19 cellular contexts compared by ENCODE assay signal in genomic region chr18:56712761-56713160, GRCh38.
A peak's percentile ranks its signal among the peaks of the same experiment; 100 is the strongest.
DNase-seq lines count a peak whose midpoint lies in the region; ATAC-seq and TF ChIP-seq lines count a peak whose summit lies in the region.
"Had no signal": no experiment of that assay in that cellular context is flagged by ENCODE, and none has a peak within 500 bp of the region (broad histone marks: within the 10 kb centered on the region; RNA-seq: fewer than 3 reads in every experiment).

No MANE protein-coding gene starts in this region.

- H3K4me3 ChIP-seq in PC-3 (ENCODE audit: low read length) (no peak overlapping the region), thyroid gland (replicated peaks in 1 of 3) (no peak overlapping the region)
- H3K4me3 ChIP-seq: BLaER1, HAP-1 had no signal

- CTCF ChIA-PET in PC-3 (lab: Charles Lee): no interaction called here

- peak overlapping the region; percentile 24 for H3K27ac Mint-ChIP-seq in stimulated activated naive CD8-positive, alpha-beta T cell treated with anti-CD3 and anti-CD28 coated beads, Interleukin-15, Interleukin-2, amounts not matched to agents 100 ng/mL and 50 ng/mL, for 24 hours
- H3K27ac Mint-ChIP-seq in stimulated activated naive CD8-positive, alpha-beta T cell treated with anti-CD3 and anti-CD28 coated beads, Interleukin-15, amount 100 ng/mL, for 72 hours: no peak overlapping the region
- no peak overlapping the region for H3K27ac Mint-ChIP-seq in CD14-positive monocyte
- H3K27ac Mint-ChIP-seq: B cell; CD4-positive, alpha-beta T cell; CD8-positive, alpha-beta memory T cell; HFFc6 had no signal

- H3K27ac ChIP-seq in PC-3 (ENCODE audit: low read length) (no peak overlapping the region), thyroid gland (no peak overlapping the region)
- H3K27ac ChIP-seq: 22Rv1, BLaER1, C4-2B had no signal

- H3K9me2 ChIP-seq in PC-3 (replicated peaks; ENCODE audit: low read length): no peaks in the 10 kb centered on the region

- no peak overlapping the region for H2AFZ ChIP-seq in PC-3 (ENCODE audit: low read length)

- H3K9me3 Mint-ChIP-seq in stimulated activated naive CD8-positive, alpha-beta T cell treated with anti-CD3 and anti-CD28 coated beads, Interleukin-15, Interleukin-2, amounts not matched to agents 100 ng/mL and 50 ng/mL, for 24 hours: no peaks in the 10 kb centered on the region
- no peaks in the 10 kb centered on the region for H3K9me3 Mint-ChIP-seq in stimulated activated naive CD8-positive, alpha-beta T cell treated with anti-CD3 and anti-CD28 coated beads, Interleukin-15, amount 100 ng/mL, for 72 hours
- H3K9me3 Mint-ChIP-seq in CD14-positive monocyte: no peaks in the 10 kb centered on the region
- H3K9me3 Mint-ChIP-seq: CD4-positive, alpha-beta T cell; CD8-positive, alpha-beta memory T cell; HFFc6 had no signal

- no peak overlapping the region for H3K4me2 ChIP-seq in PC-3 (ENCODE audit: low read length)
- H3K4me2 ChIP-seq: BLaER1 had no signal

- H3K9me3 ChIP-seq in PC-3 (ENCODE audit: low read length) (no peaks in the 10 kb centered on the region), thyroid gland (no peaks in the 10 kb centered on the region)
- H3K9me3 ChIP-seq: BLaER1, HAP-1 had no signal

- H3K4me1 Mint-ChIP-seq in stimulated activated naive CD8-positive, alpha-beta T cell treated with anti-CD3 and anti-CD28 coated beads, Interleukin-15, Interleukin-2, amounts not matched to agents 100 ng/mL and 50 ng/mL, for 24 hours (ENCODE audit: low read depth): peaks cover 43% of the 10 kb centered on the region
- H3K4me1 Mint-ChIP-seq in stimulated activated naive CD8-positive, alpha-beta T cell treated with anti-CD3 and anti-CD28 coated beads, Interleukin-15, amount 100 ng/mL, for 72 hours: peaks cover 40% of the 10 kb centered on the region
- no peaks in the 10 kb centered on the region for H3K4me1 Mint-ChIP-seq in CD14-positive monocyte

- POLR2A ChIA-PET in PC-3 (lab: Charles Lee; ENCODE audit: unreplicated experiment): no interaction called here

- no peaks in the 10 kb centered on the region for H4K20me1 ChIP-seq in PC-3 (ENCODE audit: low read length)
- H4K20me1 ChIP-seq: BLaER1 had no signal

- H3K27me3 ChIP-seq in PC-3 (ENCODE audit: low read length) (no peaks in the 10 kb centered on the region), thyroid gland (no peaks in the 10 kb centered on the region)
- H3K27me3 ChIP-seq: BLaER1 had no signal

- TF ChIP-seq CTCF in PC-3 (conservative IDR thresholded peaks at IDR 0.05; ENCODE audit: low read depth, low read length) (no peak), thyroid gland (IDR thresholded peaks at IDR 0.05) (no peak), CD14-positive monocyte (IDR thresholded peaks at IDR 0.05) (no peak)

- no peaks in the 10 kb centered on the region for H3K27me3 Mint-ChIP-seq in stimulated activated naive CD8-positive, alpha-beta T cell treated with anti-CD3 and anti-CD28 coated beads, Interleukin-15, Interleukin-2, amounts not matched to agents 100 ng/mL and 50 ng/mL, for 24 hours
- H3K27me3 Mint-ChIP-seq in stimulated activated naive CD8-positive, alpha-beta T cell treated with anti-CD3 and anti-CD28 coated beads, Interleukin-15, amount 100 ng/mL, for 72 hours: no peaks in the 10 kb centered on the region
- peaks cover 0 to 2% (median 0%) of the 10 kb centered on the region in 3 donors for H3K27me3 Mint-ChIP-seq in CD14-positive monocyte (ENCODE audit: low read depth in 3 of 3)
- H3K27me3 Mint-ChIP-seq: B cell; CD4-positive, alpha-beta T cell; CD8-positive, alpha-beta memory T cell had no signal

- H3F3A ChIP-seq in PC-3 (ENCODE audit: low read length, unreplicated experiment): no peaks in the 10 kb centered on the region

- H3K36me3 ChIP-seq in PC-3 (ENCODE audit: low read depth, low read length) (no peaks in the 10 kb centered on the region), thyroid gland (no peaks in the 10 kb centered on the region)
- H3K36me3 ChIP-seq: BLaER1, HAP-1 had no signal

- WGBS in thyroid gland, 2 donors: 82 to 85% methylated on average over 3 of the region's 3 CpGs

- no peak for TF ChIP-seq POLR2A in thyroid gland (IDR thresholded peaks at IDR 0.05)

- no peak for ATAC-seq in stimulated activated naive CD8-positive, alpha-beta T cell treated with anti-CD3 and anti-CD28 coated beads, Interleukin-15, amount 100 ng/mL, for 72 hours
- peak; percentile 40 for ATAC-seq in PC-3
- no peak for ATAC-seq in HG03196 (IDR thresholded peaks at IDR 0.05; ENCODE audit: unreplicated experiment)

- no TSS peak for BruUV-seq in PC-3 (replicated peaks; lab: Mats Ljungman, UMichigan)

- intact Hi-C loops in PC-3 (cut with micrococcal nuclease) (no loop called here), thyroid gland (cut with DNase I) (no loop called here), CD14-positive monocyte (cut with micrococcal nuclease) (no loop called here)

- peaks cover 4% of the 10 kb centered on the region for H3K36me3 Mint-ChIP-seq in stimulated activated naive CD8-positive, alpha-beta T cell treated with anti-CD3 and anti-CD28 coated beads, Interleukin-15, Interleukin-2, amounts not matched to agents 100 ng/mL and 50 ng/mL, for 24 hours (ENCODE audit: low read depth)
- peaks cover 7 to 13% of the 10 kb centered on the region in 2 donors for H3K36me3 Mint-ChIP-seq in CD14-positive monocyte

- H3K79me2 ChIP-seq in PC-3 (ENCODE audit: low read length): no peaks in the 10 kb centered on the region

- H3K4me3 Mint-ChIP-seq in stimulated activated naive CD8-positive, alpha-beta T cell treated with anti-CD3 and anti-CD28 coated beads, Interleukin-15, Interleukin-2, amounts not matched to agents 100 ng/mL and 50 ng/mL, for 24 hours: no peak overlapping the region
- H3K4me3 Mint-ChIP-seq in stimulated activated naive CD8-positive, alpha-beta T cell treated with anti-CD3 and anti-CD28 coated beads, Interleukin-15, amount 100 ng/mL, for 72 hours: no peak overlapping the region
- H3K4me3 Mint-ChIP-seq in CD14-positive monocyte: no peak overlapping the region
- H3K4me3 Mint-ChIP-seq: B cell; CD4-positive, alpha-beta T cell; CD8-positive, alpha-beta memory T cell; HFFc6 had no signal

- peak; percentile 44 for DNase-seq in DMS53 (lab: John Stamatoyannopoulos, UW)
- no peak for DNase-seq in DMS53 treated with DMSO at 0.1 percent for 48 hours (lab: John Stamatoyannopoulos, UW; ENCODE audit: unreplicated experiment)
- no peak for DNase-seq in stimulated activated naive CD8-positive, alpha-beta T cell treated with anti-CD3 and anti-CD28 coated beads, Interleukin-15, amount 100 ng/mL, for 72 hours
- DNase-seq in PC-3: no peak
- peak; percentile 59 to 64 for DNase-seq in thyroid gland
- no peak for DNase-seq in CD14-positive monocyte (ENCODE audit: low spot score)
- DNase-seq: CD4-positive, alpha-beta T cell; CD8-positive, alpha-beta memory T cell; DMS 273 treated with DMSO at 0.1 percent for 48 hours; GF-D8; GOT3; HFFc6 had no signal

- H3K4me1 ChIP-seq in PC-3 (ENCODE audit: insufficient read depth, low read length) (peaks cover 17% of the 10 kb centered on the region), thyroid gland (peaks cover 0 to 6% of the 10 kb centered on the region in 2 donors)
- H3K4me1 ChIP-seq: HAP-1 had no signal

- H3K9ac ChIP-seq in PC-3 (ENCODE audit: low read length): no peak overlapping the region
- H3K9ac ChIP-seq: BLaER1 had no signal

Comparison
In these comparisons a context has a peak if more than half of its experiments do, and no peak if none do; other contexts are left out.
1. DNase-seq: peak in DMS53 (single experiment) and thyroid gland (2 of 2); none in DMS53 treated with DMSO at 0.1 percent for 48 hours (single experiment), stimulated activated naive CD8-positive, alpha-beta T cell treated with anti-CD3 and anti-CD28 coated beads, Interleukin-15, amount 100 ng/mL, for 72 hours (0 of 2), PC-3 (single experiment) and CD14-positive monocyte (single experiment).